1 cellular context compared by ENCODE assay signal in genomic region chr9:129174724-129175514, GRCh38.
TF ChIP-seq lines count a peak whose summit lies in the region.

No MANE protein-coding gene starts in this region.

TF ChIP-seq in HepG2, 621 proteins besides CTCF, POLR2A, EP300 and RAD21 (continued from another document and continues in another):
- TF ChIP-seq ZNF503 (CRISPR knock-in tag; IDR thresholded peaks at IDR 0.05), result peak; percentile 3; the same call in 1 of the 2 replicates
- TF ChIP-seq BORCS8-MEF2B (CRISPR knock-in tag; IDR thresholded peaks at IDR 0.05), result no peak
- no peak for TF ChIP-seq GMEB1 (CRISPR knock-in tag; IDR thresholded peaks at IDR 0.05; ENCODE audit: borderline replicate concordance)
- no peak for TF ChIP-seq DNMT1 (CRISPR knock-in tag; IDR thresholded peaks at IDR 0.05)
- TF ChIP-seq ARID5B (CRISPR knock-in tag; IDR thresholded peaks at IDR 0.05), result peak; percentile 28; the same call in 1 of the 2 replicates
- TF ChIP-seq PPARG (CRISPR knock-in tag; conservative IDR thresholded peaks at IDR 0.05), result no peak
- no peak for TF ChIP-seq ATF7-NPFF (CRISPR knock-in tag; IDR thresholded peaks at IDR 0.05; ENCODE audit: low read depth)
- no peak for TF ChIP-seq ZNF407 (CRISPR knock-in tag; IDR thresholded peaks at IDR 0.05; ENCODE audit: not compliant biosample characterization)
- TF ChIP-seq SPEN (CRISPR knock-in tag; IDR thresholded peaks at IDR 0.05; ENCODE audit: low read depth), result no peak; the same call in 1 of the 2 replicates
- no peak for TF ChIP-seq IKZF4 (CRISPR knock-in tag; IDR thresholded peaks at IDR 0.05; ENCODE audit: borderline replicate concordance, low read depth, not compliant biosample characterization)
- no peak for TF ChIP-seq ATF7 (IDR thresholded peaks at IDR 0.05)
- peak; percentile 78; the same call in 1 of the 2 replicates for TF ChIP-seq ATF7 (CRISPR knock-in tag; IDR thresholded peaks at IDR 0.05)
- TF ChIP-seq ZBTB25 (CRISPR knock-in tag; IDR thresholded peaks at IDR 0.05), result no peak
- 0 out of 2 replicates have a peak, but pooled peaks have one; percentile 29 for TF ChIP-seq ZNF691 (CRISPR knock-in tag; IDR thresholded peaks at IDR 0.05; ENCODE audit: borderline replicate concordance, low read depth)
- no peak for TF ChIP-seq ARID2 (CRISPR knock-in tag; IDR thresholded peaks at IDR 0.05; ENCODE audit: borderline replicate concordance)
- TF ChIP-seq ZNF253 (CRISPR knock-in tag; IDR thresholded peaks at IDR 0.05; ENCODE audit: borderline replicate concordance), result no peak
- no peak; the same call in 1 of the 2 replicates for TF ChIP-seq SRY (CRISPR knock-in tag; IDR thresholded peaks at IDR 0.05)
- no peak for TF ChIP-seq SAFB2 (CRISPR knock-in tag; IDR thresholded peaks at IDR 0.05; ENCODE audit: borderline replicate concordance, low read depth)
- no peak; the same call in 1 of the 2 replicates for TF ChIP-seq HOXA5 (CRISPR knock-in tag; IDR thresholded peaks at IDR 0.05)
- TF ChIP-seq ZFAT (CRISPR knock-in tag; conservative IDR thresholded peaks at IDR 0.05), result no peak
- TF ChIP-seq MTA1 (CRISPR knock-in tag; IDR thresholded peaks at IDR 0.05; ENCODE audit: borderline replicate concordance), result no peak
- TF ChIP-seq THAP9 (CRISPR knock-in tag; IDR thresholded peaks at IDR 0.05; ENCODE audit: borderline replicate concordance), result 0 out of 2 replicates have a peak, but pooled peaks have one; percentile 21
- TF ChIP-seq GATAD1 (CRISPR knock-in tag; IDR thresholded peaks at IDR 0.05), result peak; percentile 13; the same call in 1 of the 2 replicates
- TF ChIP-seq IRF2 (CRISPR knock-in tag; IDR thresholded peaks at IDR 0.05), result no peak
- no peak for TF ChIP-seq ZNF747 (CRISPR knock-in tag; IDR thresholded peaks at IDR 0.05; ENCODE audit: borderline replicate concordance)
- TF ChIP-seq NAIF1 (CRISPR knock-in tag; IDR thresholded peaks at IDR 0.05; ENCODE audit: borderline replicate concordance), result no peak
- TF ChIP-seq ASH2L (IDR thresholded peaks at IDR 0.05; ENCODE audit: insufficient read length, low read depth, low read length), result no peak
- 0 out of 2 replicates have a peak, but pooled peaks have one; percentile 8 for TF ChIP-seq ZNF235 (CRISPR knock-in tag; IDR thresholded peaks at IDR 0.05; ENCODE audit: borderline replicate concordance)
- TF ChIP-seq HNRNPLL (IDR thresholded peaks at IDR 0.05; ENCODE audit: low read depth, low read length, poor library complexity, severe bottlenecking), result peak; percentile 19
- TF ChIP-seq PHF20 (CRISPR knock-in tag; IDR thresholded peaks at IDR 0.05), result peak; percentile 27; the same call in 1 of the 2 replicates
- no peak for TF ChIP-seq ZNF230 (CRISPR knock-in tag; IDR thresholded peaks at IDR 0.05)
- no peak for TF ChIP-seq ZFP36 (IDR thresholded peaks at IDR 0.05; ENCODE audit: borderline replicate concordance, low read depth, low read length, partially characterized antibody)
- TF ChIP-seq ZNF292 (CRISPR knock-in tag; IDR thresholded peaks at IDR 0.05; ENCODE audit: borderline replicate concordance, low read depth), result 0 out of 2 replicates have a peak, but pooled peaks have one; percentile 25
- TF ChIP-seq KLF13 (CRISPR knock-in tag; IDR thresholded peaks at IDR 0.05), result no peak
- TF ChIP-seq ZNF772 (CRISPR knock-in tag; IDR thresholded peaks at IDR 0.05), result no peak
- TF ChIP-seq NR2F1 (CRISPR knock-in tag; IDR thresholded peaks at IDR 0.05), result no peak
- TF ChIP-seq ZNF841 (CRISPR knock-in tag; IDR thresholded peaks at IDR 0.05; ENCODE audit: borderline replicate concordance), result no peak
- no peak for TF ChIP-seq CHD2 (IDR thresholded peaks at IDR 0.05; ENCODE audit: low read depth, low read length)
- no peak for TF ChIP-seq KLF9 (CRISPR knock-in tag; IDR thresholded peaks at IDR 0.05; ENCODE audit: low read depth)
- 0 out of 2 replicates have a peak, but pooled peaks have one; percentile 4 for TF ChIP-seq ZSCAN21 (CRISPR knock-in tag; IDR thresholded peaks at IDR 0.05; ENCODE audit: borderline replicate concordance)
- no peak for TF ChIP-seq ZNF569 (CRISPR knock-in tag; IDR thresholded peaks at IDR 0.05; ENCODE audit: borderline replicate concordance)
